In genomic region chr19:49855277-49855675, GRCh38 we compare ENCODE assay signal across 15 cellular contexts. TPM values are rescaled to one million over a fixed set of nuclear protein-coding genes. Genes with fewer than 3 reads are reported as not detected.
DNase-seq lines count a peak whose midpoint lies in the region; ATAC-seq, FAIRE-seq and TF ChIP-seq lines count a peak whose summit lies in the region.
"Had no signal": no experiment of that assay in that cellular context is flagged by ENCODE, and none has a peak within 500 bp of the region (broad histone marks: within the 10 kb centered on the region; RNA-seq: fewer than 3 reads in every experiment).

No MANE protein-coding gene starts in this region.

- H3K27ac Mint-ChIP-seq in stimulated activated naive B cell treated with anti-CD40 and anti-IgM and Interleukin-4, amounts not matched to agents 10 μg/mL and 1 μg/mL and 100 μg/mL, for 72 hours, result peak overlapping the region; percentile 87
- H3K27ac Mint-ChIP-seq: stimulated activated memory B cell treated with anti-CD40 and anti-IgM and Interleukin-4, amounts not matched to agents 10 μg/mL and 1 μg/mL and 100 μg/mL, for 72 hours had no signal

- H3K36me3 Mint-ChIP-seq in stimulated activated naive B cell treated with anti-CD40 and anti-IgM and Interleukin-4, amounts not matched to agents 10 μg/mL and 1 μg/mL and 100 μg/mL, for 72 hours, result peaks cover 29 to 40% of the 10 kb centered on the region in 2 donors
- H3K36me3 Mint-ChIP-seq: immature natural killer cell had no signal

- H3K27ac ChIP-seq in right cardiac atrium (ENCODE audit: low read length) (no peak overlapping the region), left ventricle myocardium inferior (replicated peaks) (no peak overlapping the region), K562 (ENCODE audit: extremely low read depth, low read depth, low read length) (no peak overlapping the region), suprapubic skin (no peak overlapping the region)

- peak overlapping the region in 1 of 2 donors; percentile 31 for H3K4me3 Mint-ChIP-seq in stimulated activated naive B cell treated with anti-CD40 and anti-IgM and Interleukin-4, amounts not matched to agents 10 μg/mL and 1 μg/mL and 100 μg/mL, for 72 hours
- H3K4me3 Mint-ChIP-seq: immature natural killer cell; stimulated activated memory B cell treated with anti-CD40 and anti-IgM and Interleukin-4, amounts not matched to agents 10 μg/mL and 1 μg/mL and 100 μg/mL, for 72 hours had no signal

- no peak overlapping the region for H3K4me3 ChIP-seq in right cardiac atrium (ENCODE audit: low read length)
- no peak overlapping the region for H3K4me3 ChIP-seq in left ventricle myocardium inferior
- H3K4me3 ChIP-seq in K562, result no peak overlapping the region
- H3K4me3 ChIP-seq in suprapubic skin, result no peak overlapping the region

- DNase-seq in right cardiac atrium (peak in 2 of 3 donors; percentile 51 to 62), left ventricle myocardium inferior (no peak), K562 (ENCODE audit: extremely low read depth in 1 of 4, low spot score in 3 of 4) (no peak), HuH-7.5 (ENCODE audit: low spot score) (no peak), suprapubic skin (ENCODE audit: low spot score in 2 of 2) (no peak)
- no peak for DNase-seq in stimulated activated naive B cell treated with anti-CD40 and anti-IgM and Interleukin-4, amounts not matched to agents 10 μg/mL and 1 μg/mL and 100 μg/mL, for 72 hours
- DNase-seq: activated CD8-positive, alpha-beta memory T cell treated with anti-CD3 and anti-CD28 coated beads, Interleukin-2, amount 50 U/mL, for 48 hours; DND-41; immature natural killer cell; Kasumi-1; NCI-H1694 treated with DMSO at 0.1 percent for 48 hours; NCI-H748 treated with DMSO at 0.1 percent for 48 hours; stimulated activated CD4-positive, alpha-beta T cell treated with anti-CD3 and anti-CD28 coated beads, Interleukin-2, amount 100 ng/mL, for 48 hours had no signal

- TF ChIP-seq RAD21 in K562 (CRISPR knock-in tag; conservative IDR thresholded peaks at IDR 0.05 in 1 of 2, IDR thresholded peaks at IDR 0.05 in 1 of 2), result no peak

- TF ChIP-seq CTCF in left ventricle myocardium inferior (IDR thresholded peaks at IDR 0.05; ENCODE audit: borderline replicate concordance) (no peak), K562 (IDR thresholded peaks at IDR 0.05 in 2 of 3, conservative IDR thresholded peaks at IDR 0.05 in 1 of 3; ENCODE audit: insufficient read depth in 2 of 3, low read depth in 1 of 3, low read length in 3 of 3) (no peak), suprapubic skin (IDR thresholded peaks at IDR 0.05) (no peak)

- POLR2A ChIA-PET in K562 (lab: Yijun Ruan, JAX), result interaction anchor here (0.6 to 1.7 kb wide), 2 partner anchors 21 to 43 kb away, joined by 3 to 4 read pairs; no protein-coding TSS in a partner anchor

- no peaks in the 10 kb centered on the region for H3K27me3 Mint-ChIP-seq in stimulated activated naive B cell treated with anti-CD40 and anti-IgM and Interleukin-4, amounts not matched to agents 10 μg/mL and 1 μg/mL and 100 μg/mL, for 72 hours
- H3K27me3 Mint-ChIP-seq: stimulated activated memory B cell treated with anti-CD40 and anti-IgM and Interleukin-4, amounts not matched to agents 10 μg/mL and 1 μg/mL and 100 μg/mL, for 72 hours had no signal

- H3K9me1 ChIP-seq in K562 (ENCODE audit: control insufficient read depth, insufficient read depth, low read length), result peaks cover 8% of the 10 kb centered on the region

- TF ChIP-seq EP300 in K562 (IDR thresholded peaks at IDR 0.05; ENCODE audit: low read length) (no peak), suprapubic skin (IDR thresholded peaks at IDR 0.05) (no peak)

- no peak for ATAC-seq in right cardiac atrium
- no peak for ATAC-seq in K562
- ATAC-seq in stimulated activated naive B cell treated with anti-CD40 and anti-IgM and Interleukin-4, amounts not matched to agents 10 μg/mL and 1 μg/mL and 100 μg/mL, for 72 hours (replicated peaks), result no peak
- ATAC-seq: stimulated activated memory B cell treated with anti-CD40 and anti-IgM and Interleukin-4, amounts not matched to agents 10 μg/mL and 1 μg/mL and 100 μg/mL, for 72 hours had no signal

- no peak overlapping the region for H2AFZ ChIP-seq in K562 (ENCODE audit: low read depth, low read length)

- H4K20me1 ChIP-seq in K562 (replicated peaks; ENCODE audit: control insufficient read depth, insufficient read depth, low read length), result peaks cover 27% of the 10 kb centered on the region

- intact Hi-C loops in right cardiac atrium (cut with DNase I) (loop anchor here in 1 of 4 donors (10.0 kb wide), 1 partner anchor 170 kb away; the partner anchor contains the start of gene ADM5), left ventricle myocardium inferior (cut with micrococcal nuclease) (no loop called here), K562 (cut with micrococcal nuclease) (no loop called here)

- no TSS peak for BruUV-seq in K562 (replicated peaks; lab: Mats Ljungman, UMichigan)

- no peaks in the 10 kb centered on the region for H3K9me3 Mint-ChIP-seq in stimulated activated naive B cell treated with anti-CD40 and anti-IgM and Interleukin-4, amounts not matched to agents 10 μg/mL and 1 μg/mL and 100 μg/mL, for 72 hours
- H3K9me3 Mint-ChIP-seq: immature natural killer cell; stimulated activated memory B cell treated with anti-CD40 and anti-IgM and Interleukin-4, amounts not matched to agents 10 μg/mL and 1 μg/mL and 100 μg/mL, for 72 hours had no signal

- no peak for FAIRE-seq in K562 (lab: Jason Lieb, UNC)
- FAIRE-seq: TTC549 had no signal

- peaks cover 58% of the 10 kb centered on the region for H3K36me3 ChIP-seq in left ventricle myocardium inferior
- H3K36me3 ChIP-seq in K562 (ENCODE audit: control insufficient read depth, insufficient read depth, low read length), result peaks cover 76% of the 10 kb centered on the region
- peaks cover 57% of the 10 kb centered on the region for H3K36me3 ChIP-seq in suprapubic skin

- no peak overlapping the region for H3K4me2 ChIP-seq in K562 (ENCODE audit: insufficient read depth, low read length)

- TF ChIP-seq POLR2A in K562 (conservative IDR thresholded peaks at IDR 0.05) (no peak; the same call in 1 of the 2 replicates), suprapubic skin (IDR thresholded peaks at IDR 0.05) (no peak)

- H3K4me1 Mint-ChIP-seq in stimulated activated naive B cell treated with anti-CD40 and anti-IgM and Interleukin-4, amounts not matched to agents 10 μg/mL and 1 μg/mL and 100 μg/mL, for 72 hours, result peaks cover 24 to 43% of the 10 kb centered on the region in 2 donors

- in situ Hi-C loops in K562 (cut with MboI), result no loop called here

- H3K9ac ChIP-seq in K562 (ENCODE audit: insufficient read depth in 1 of 2, low read depth in 2 of 2, low read length in 2 of 2), result peak overlapping the region in 1 of 2 experiments; percentile 64; a peak in 2 of 4 replicates

- H3K4me1 ChIP-seq in right cardiac atrium (ENCODE audit: control insufficient read depth, insufficient read depth, low read length) (peaks cover 6% of the 10 kb centered on the region), left ventricle myocardium inferior (peaks cover 37% of the 10 kb centered on the region), K562 (replicated peaks in 1 of 2; ENCODE audit: control insufficient read depth in 2 of 2, insufficient read depth in 2 of 2, low read length in 2 of 2) (peaks cover 11 to 78% of the 10 kb centered on the region in 2 experiments), suprapubic skin (peaks cover 30% of the 10 kb centered on the region)

- H3K27me3 ChIP-seq in right cardiac atrium (ENCODE audit: control insufficient read depth, insufficient read depth) (no peaks in the 10 kb centered on the region), left ventricle myocardium inferior (ENCODE audit: low read depth) (no peaks in the 10 kb centered on the region), K562 (ENCODE audit: control insufficient read depth in 2 of 2, insufficient read depth in 2 of 2, low read length in 2 of 2) (no peaks in the 10 kb centered on the region), suprapubic skin (no peaks in the 10 kb centered on the region)

- WGBS in right cardiac atrium, result 88% methylated on average over 12 of the region's 12 CpGs
- 91% methylated on average over 12 of the region's 12 CpGs for WGBS in K562 (ENCODE audit: insufficient coverage, low coverage, missing lambda C conversion rate)
- WGBS in suprapubic skin, result 83% methylated on average over 12 of the region's 12 CpGs

- CTCF ChIA-PET in K562 (lab: Yijun Ruan, JAX; ENCODE audit: low intra/inter-chr PET ratio), result no interaction called here

- H3K9me3 ChIP-seq in right cardiac atrium (ENCODE audit: control insufficient read depth, low read length), result no peaks in the 10 kb centered on the region
- no peaks in the 10 kb centered on the region for H3K9me3 ChIP-seq in left ventricle myocardium inferior (replicated peaks)
- H3K9me3 ChIP-seq in K562 (replicated peaks; ENCODE audit: control insufficient read depth, insufficient read depth, low read depth, low read length), result no peaks in the 10 kb centered on the region
- no peaks in the 10 kb centered on the region for H3K9me3 ChIP-seq in suprapubic skin

- H3K79me2 ChIP-seq in K562 (ENCODE audit: control insufficient read depth, insufficient read depth, low read length), result peaks cover 37% of the 10 kb centered on the region

RNA-seq across cellular contexts. Expression of gene PTOV1, which starts 4.3 kb away (rescaled TPM):
- total RNA-seq in right cardiac atrium (100 to 1,000 TPM; 127 to 146 (median 141) TPM), left ventricle myocardium inferior (104 TPM), K562 (2014; rRNA removed) (61.3 and 79.5 TPM in 2 replicates), K562 (2014; rRNA removed; fragmentation: Illumina TruSeq; extraction: Trizol) (14.0 and 23.3 TPM in 2 replicates), K562 (2015; rRNA removed; fragmentation: Illumina TruSeq; extraction: Trizol) (43.5 and 44.6 TPM in 2 replicates), K562 (2021) (156 and 169 TPM in 2 replicates), suprapubic skin (100 to 1,000 TPM in 1 of 4 donors, 10 to 100 TPM in 3; 82.2 to 147 (median 91.2) TPM)
- polyA plus RNA-seq in right cardiac atrium (134 TPM), K562 (2011; rRNA removed) (33.0 and 58.6 TPM in 2 replicates), K562 (2014; fragmentation: Illumina TruSeq; extraction: Trizol) (61.7 and 81.3 TPM in 2 replicates), K562 (2014; fragmentation: Nextera tagmentation; extraction: Ambion mirVana) (1 to 10 TPM; 4.9 to 9.3 TPM), K562 (2014; rRNA removed) (68.1 and 75.0 TPM in 2 replicates)
- 128 and 364 TPM in 2 replicates for total RNA-seq in K562 (2011; cell fraction: chromatin; rRNA removed; ENCODE audit: low replicate concordance)
- total RNA-seq in K562 (2011; cell fraction: nucleolus; rRNA removed), result 274 and 281 TPM in 2 replicates
- 195 and 218 TPM in 2 replicates for total RNA-seq in K562 (2011; cell fraction: nucleoplasm; rRNA removed)
- polyA plus RNA-seq in K562 (2011; cell fraction: cytosol; rRNA removed), result 39.8 and 67.6 TPM in 2 replicates
- 302 and 359 TPM in 2 replicates for polyA plus RNA-seq in K562 (2011; cell fraction: nucleus; rRNA removed)
- polyA plus RNA-seq in K562 (2012), result 104 and 153 TPM in 2 replicates
- 22.8 and 25.3 TPM in 2 replicates for polyA minus RNA-seq in K562 (2011; rRNA and poly(A)+ RNA removed)
- polyA minus RNA-seq in K562 (2011; cell fraction: cytosol; rRNA and poly(A)+ RNA removed), result 60.9 and 84.8 TPM in 2 replicates
- polyA minus RNA-seq in K562 (2011; cell fraction: nucleus; rRNA and poly(A)+ RNA removed), result 81.6 and 99.6 TPM in 2 replicates

RNA-seq across cellular contexts. Expression of gene PNKP, which starts 12.1 kb away (rescaled TPM):
- total RNA-seq in right cardiac atrium (100 to 1,000 TPM in 1 of 4 donors, 10 to 100 TPM in 3; 38.6 to 144 (median 42.9) TPM), left ventricle myocardium inferior (45.1 TPM), K562 (2014; rRNA removed) (56.0 and 59.3 TPM in 2 replicates), K562 (2014; rRNA removed; fragmentation: Illumina TruSeq; extraction: Trizol) (12.3 and 18.1 TPM in 2 replicates), K562 (2015; rRNA removed; fragmentation: Illumina TruSeq; extraction: Trizol) (25.3 and 29.4 TPM in 2 replicates), K562 (2021) (84.9 and 85.4 TPM in 2 replicates), suprapubic skin (10 to 100 TPM; 26.0 to 53.3 (median 40.5) TPM)
- polyA plus RNA-seq in right cardiac atrium (40.8 TPM), K562 (2011; rRNA removed) (13.7 and 21.3 TPM in 2 replicates), K562 (2014; fragmentation: Illumina TruSeq; extraction: Trizol) (26.7 and 30.0 TPM in 2 replicates), K562 (2014; fragmentation: Nextera tagmentation; extraction: Ambion mirVana) (1 to 10 TPM; 2.8 to 3.1 TPM), K562 (2014; rRNA removed) (64.0 and 71.3 TPM in 2 replicates)
- total RNA-seq in K562 (2011; cell fraction: chromatin; rRNA removed; ENCODE audit: low replicate concordance), result 168 and 404 TPM in 2 replicates
- total RNA-seq in K562 (2011; cell fraction: nucleolus; rRNA removed), result 252 and 258 TPM in 2 replicates
- 178 and 185 TPM in 2 replicates for total RNA-seq in K562 (2011; cell fraction: nucleoplasm; rRNA removed)
- 12.2 and 25.9 TPM in 2 replicates for polyA plus RNA-seq in K562 (2011; cell fraction: cytosol; rRNA removed)
- 123 and 164 TPM in 2 replicates for polyA plus RNA-seq in K562 (2011; cell fraction: nucleus; rRNA removed)
- polyA plus RNA-seq in K562 (2012), result 56.7 and 64.2 TPM in 2 replicates
- polyA minus RNA-seq in K562 (2011; rRNA and poly(A)+ RNA removed), result 6.7 and 8.2 TPM in 2 replicates
- polyA minus RNA-seq in K562 (2011; cell fraction: cytosol; rRNA and poly(A)+ RNA removed), result 22.8 and 136 TPM in 2 replicates
- polyA minus RNA-seq in K562 (2011; cell fraction: nucleus; rRNA and poly(A)+ RNA removed), result 48.2 and 49.9 TPM in 2 replicates

RNA-seq across cellular contexts. Expression of gene AKT1S1, which starts 21.9 kb away (rescaled TPM):
- total RNA-seq in right cardiac atrium, result 10 to 100 TPM; 32.4 to 38.7 (median 36.4) TPM
- 40.2 TPM for polyA plus RNA-seq in right cardiac atrium
- 36.0 TPM for total RNA-seq in left ventricle myocardium inferior
- 24.5 and 49.9 TPM in 2 replicates for total RNA-seq in K562 (2011; cell fraction: chromatin; rRNA removed; ENCODE audit: low replicate concordance)
- total RNA-seq in K562 (2011; cell fraction: nucleolus; rRNA removed), result 34.3 and 39.9 TPM in 2 replicates
- total RNA-seq in K562 (2011; cell fraction: nucleoplasm; rRNA removed), result 26.9 and 29.9 TPM in 2 replicates
- total RNA-seq in K562 (2014; rRNA removed), result 25.7 and 33.8 TPM in 2 replicates
- 5.7 and 6.9 TPM in 2 replicates for total RNA-seq in K562 (2014; rRNA removed; fragmentation: Illumina TruSeq; extraction: Trizol)
- total RNA-seq in K562 (2015; rRNA removed; fragmentation: Illumina TruSeq; extraction: Trizol), result 13.5 and 14.4 TPM in 2 replicates
- total RNA-seq in K562 (2021), result 50.1 and 50.3 TPM in 2 replicates
- 17.1 and 22.4 TPM in 2 replicates for polyA plus RNA-seq in K562 (2011; rRNA removed)
- 34.5 and 68.9 TPM in 2 replicates for polyA plus RNA-seq in K562 (2011; cell fraction: cytosol; rRNA removed)
- polyA plus RNA-seq in K562 (2011; cell fraction: nucleus; rRNA removed), result 33.2 and 55.4 TPM in 2 replicates
- polyA plus RNA-seq in K562 (2012), result 31.8 and 37.6 TPM in 2 replicates
- 39.0 and 40.7 TPM in 2 replicates for polyA plus RNA-seq in K562 (2014; fragmentation: Illumina TruSeq; extraction: Trizol)
- 1 to 10 TPM; 1.2 TPM for polyA plus RNA-seq in K562 (2014; fragmentation: Nextera tagmentation; extraction: Ambion mirVana)
- polyA plus RNA-seq in K562 (2014; rRNA removed), result 38.2 and 45.4 TPM in 2 replicates
- polyA minus RNA-seq in K562 (2011; rRNA and poly(A)+ RNA removed), result 7.8 and 10.3 TPM in 2 replicates
- polyA minus RNA-seq in K562 (2011; cell fraction: cytosol; rRNA and poly(A)+ RNA removed), result 17.4 and 21.4 TPM in 2 replicates
- polyA minus RNA-seq in K562 (2011; cell fraction: nucleus; rRNA and poly(A)+ RNA removed), result 18.2 and 22.4 TPM in 2 replicates
- 10 to 100 TPM; 19.3 to 25.1 (median 20.0) TPM for total RNA-seq in suprapubic skin

RNA-seq across cellular contexts. Expression of gene TBC1D17, which starts 22.2 kb away (rescaled TPM):
- total RNA-seq in right cardiac atrium, result 10 to 100 TPM; 35.7 to 45.7 (median 42.1) TPM
- polyA plus RNA-seq in right cardiac atrium, result 35.6 TPM
- 47.5 TPM for total RNA-seq in left ventricle myocardium inferior
- 34.8 and 78.7 TPM in 2 replicates for total RNA-seq in K562 (2011; cell fraction: chromatin; rRNA removed; ENCODE audit: low replicate concordance)
- 40.9 and 43.4 TPM in 2 replicates for total RNA-seq in K562 (2011; cell fraction: nucleolus; rRNA removed)
- 33.2 and 34.5 TPM in 2 replicates for total RNA-seq in K562 (2011; cell fraction: nucleoplasm; rRNA removed)
- 3.8 and 6.8 TPM in 2 replicates for total RNA-seq in K562 (2014; rRNA removed)
- total RNA-seq in K562 (2014; rRNA removed; fragmentation: Illumina TruSeq; extraction: Trizol), result 2.6 and 3.2 TPM in 2 replicates
- 2.4 and 3.5 TPM in 2 replicates for total RNA-seq in K562 (2015; rRNA removed; fragmentation: Illumina TruSeq; extraction: Trizol)
- 14.2 and 16.0 TPM in 2 replicates for total RNA-seq in K562 (2021)
- polyA plus RNA-seq in K562 (2011; rRNA removed), result 7.4 and 10.5 TPM in 2 replicates
- 8.7 and 14.7 TPM in 2 replicates for polyA plus RNA-seq in K562 (2011; cell fraction: cytosol; rRNA removed)
- polyA plus RNA-seq in K562 (2011; cell fraction: nucleus; rRNA removed), result 33.2 and 48.4 TPM in 2 replicates
- 15.8 and 16.9 TPM in 2 replicates for polyA plus RNA-seq in K562 (2012)
- polyA plus RNA-seq in K562 (2014; fragmentation: Illumina TruSeq; extraction: Trizol), result 8.7 and 11.7 TPM in 2 replicates
- under 1 TPM; 0.42 to 0.46 TPM for polyA plus RNA-seq in K562 (2014; fragmentation: Nextera tagmentation; extraction: Ambion mirVana)
- 14.7 and 18.2 TPM in 2 replicates for polyA plus RNA-seq in K562 (2014; rRNA removed)
- 5.7 and 7.2 TPM in 2 replicates for polyA minus RNA-seq in K562 (2011; rRNA and poly(A)+ RNA removed)
- 9.1 and 9.2 TPM in 2 replicates for polyA minus RNA-seq in K562 (2011; cell fraction: cytosol; rRNA and poly(A)+ RNA removed)
- 12.3 and 15.3 TPM in 2 replicates for polyA minus RNA-seq in K562 (2011; cell fraction: nucleus; rRNA and poly(A)+ RNA removed)
- total RNA-seq in suprapubic skin, result 10 to 100 TPM; 40.5 to 93.4 (median 59.4) TPM

RNA-seq across cellular contexts. Expression of gene MED25, which starts 37.2 kb away (rescaled TPM):
- 10 to 100 TPM; 37.8 to 50.4 (median 43.1) TPM for total RNA-seq in right cardiac atrium
- 39.2 TPM for polyA plus RNA-seq in right cardiac atrium
- 65.8 TPM for total RNA-seq in left ventricle myocardium inferior
- total RNA-seq in K562 (2011; cell fraction: chromatin; rRNA removed; ENCODE audit: low replicate concordance), result 109 and 190 TPM in 2 replicates
- total RNA-seq in K562 (2011; cell fraction: nucleolus; rRNA removed), result 97.8 and 99.2 TPM in 2 replicates
- total RNA-seq in K562 (2011; cell fraction: nucleoplasm; rRNA removed), result 109 and 111 TPM in 2 replicates
- total RNA-seq in K562 (2014; rRNA removed), result 19.3 and 30.1 TPM in 2 replicates
- 15.7 and 17.1 TPM in 2 replicates for total RNA-seq in K562 (2014; rRNA removed; fragmentation: Illumina TruSeq; extraction: Trizol)
- 14.5 and 16.0 TPM in 2 replicates for total RNA-seq in K562 (2015; rRNA removed; fragmentation: Illumina TruSeq; extraction: Trizol)
- 83.5 and 93.9 TPM in 2 replicates for total RNA-seq in K562 (2021)
- polyA plus RNA-seq in K562 (2011; rRNA removed), result 23.0 and 31.0 TPM in 2 replicates
- 18.3 and 19.6 TPM in 2 replicates for polyA plus RNA-seq in K562 (2011; cell fraction: cytosol; rRNA removed)
- 111 and 131 TPM in 2 replicates for polyA plus RNA-seq in K562 (2011; cell fraction: nucleus; rRNA removed)
- polyA plus RNA-seq in K562 (2012), result 57.3 and 63.8 TPM in 2 replicates
- polyA plus RNA-seq in K562 (2014; fragmentation: Illumina TruSeq; extraction: Trizol), result 56.7 and 72.9 TPM in 2 replicates
- 1 to 10 TPM; 4.1 to 4.4 TPM for polyA plus RNA-seq in K562 (2014; fragmentation: Nextera tagmentation; extraction: Ambion mirVana)
- 37.8 and 40.3 TPM in 2 replicates for polyA plus RNA-seq in K562 (2014; rRNA removed)
- 20.8 and 22.4 TPM in 2 replicates for polyA minus RNA-seq in K562 (2011; rRNA and poly(A)+ RNA removed)
- polyA minus RNA-seq in K562 (2011; cell fraction: cytosol; rRNA and poly(A)+ RNA removed), result 35.9 and 50.9 TPM in 2 replicates
- 38.8 and 53.6 TPM in 2 replicates for polyA minus RNA-seq in K562 (2011; cell fraction: nucleus; rRNA and poly(A)+ RNA removed)
- 10 to 100 TPM; 32.2 to 60.3 (median 40.8) TPM for total RNA-seq in suprapubic skin

Comparison
In these comparisons a context has a peak if more than half of its experiments do, and no peak if none do; other contexts are left out.
1. DNase-seq: peak in right cardiac atrium (2 of 3); none in left ventricle myocardium inferior (single experiment), K562 (0 of 4), stimulated activated naive B cell treated with anti-CD40 and anti-IgM and Interleukin-4, amounts not matched to agents 10 μg/mL and 1 μg/mL and 100 μg/mL, for 72 hours (single experiment), HuH-7.5 (single experiment) and suprapubic skin (0 of 2).